In genomic region chr3:42247576-42248027, GRCh38 we compare ENCODE assay signal across 8 cellular contexts. TPM values are rescaled to one million over a fixed set of nuclear protein-coding genes. Genes with fewer than 3 reads are reported as not detected.
DNase-seq lines count a peak whose midpoint lies in the region; ATAC-seq and TF ChIP-seq lines count a peak whose summit lies in the region.

No MANE protein-coding gene starts in this region.

- peak overlapping the region; percentile 14; the same call in 1 of the 2 replicates for H2AFZ ChIP-seq in MM.1S (ENCODE audit: low read length)

- H3K27me3 Mint-ChIP-seq in CD4-positive, CD25-positive, alpha-beta regulatory T cell, result peaks cover 5% of the 10 kb centered on the region

- H3K36me3 Mint-ChIP-seq in CD4-positive, CD25-positive, alpha-beta regulatory T cell, result no peaks in the 10 kb centered on the region

- H3K79me2 ChIP-seq in MM.1S (ENCODE audit: low read length), result no peaks in the 10 kb centered on the region

- peak; percentile 84 for TF ChIP-seq CTCF in MM.1S (IDR thresholded peaks at IDR 0.05; ENCODE audit: low read length)

- H3K27ac Mint-ChIP-seq in CD4-positive, CD25-positive, alpha-beta regulatory T cell, result peak overlapping the region in 2 of 3 donors; percentile 20 to 42

- H3K27ac ChIP-seq in CD4-positive, CD25-positive, alpha-beta regulatory T cell (ENCODE audit: insufficient read depth, low read length, poor library complexity, severe bottlenecking), result no peak overlapping the region
- peak overlapping the region; percentile 2; the same call in 1 of the 2 replicates for H3K27ac ChIP-seq in MM.1S (ENCODE audit: low read length)

- no peak overlapping the region for H3K4me3 ChIP-seq in CD4-positive, CD25-positive, alpha-beta regulatory T cell (ENCODE audit: low read depth, low read length)
- no peak overlapping the region for H3K4me3 ChIP-seq in MM.1S (ENCODE audit: low read length)

- H3K27me3 ChIP-seq in CD4-positive, CD25-positive, alpha-beta regulatory T cell (ENCODE audit: control insufficient read depth, insufficient read depth, low read length), result peaks cover 5% of the 10 kb centered on the region
- no peaks in the 10 kb centered on the region for H3K27me3 ChIP-seq in MM.1S (replicated peaks; ENCODE audit: insufficient read depth, low read length)

- H3F3A ChIP-seq in MM.1S (ENCODE audit: insufficient read depth, low read length), result no peaks in the 10 kb centered on the region

- ATAC-seq in CD4-positive, CD25-positive, alpha-beta regulatory T cell (ENCODE audit: low read depth in 2 of 2), result peak; percentile 75 to 78
- ATAC-seq in GM19455 (IDR thresholded peaks at IDR 0.05; ENCODE audit: unreplicated experiment) (peak; percentile 63), HG02973 (IDR thresholded peaks at IDR 0.05; ENCODE audit: unreplicated experiment) (no peak)

- H3K9ac ChIP-seq in MM.1S (ENCODE audit: low read length), result no peak overlapping the region

- H3K9me3 Mint-ChIP-seq in CD4-positive, CD25-positive, alpha-beta regulatory T cell, result peaks cover 0 to 3% (median 0%) of the 10 kb centered on the region in 7 donors

- DNase-seq in CD4-positive, CD25-positive, alpha-beta regulatory T cell, result peak; percentile 27 to 72 (median 51)
- DNase-seq in MM.1S, result peak; percentile 87
- peak in 4 of 5 experiments; percentile 16 to 76 (median 26) for DNase-seq in T-helper 2 cell
- peak in 44 of 58 donors; percentile 10 to 74 (median 39) for DNase-seq in anterior cingulate cortex (lab: John Stamatoyannopoulos, UW)
- DNase-seq in hypothalamus (lab: John Stamatoyannopoulos, UW), result peak in 26 of 51 donors; percentile 4 to 71 (median 32)
- DNase-seq in stimulated activated CD4-positive, alpha-beta T cell treated with anti-CD3 and anti-CD28 coated beads, Interleukin-12 subunit alpha, Interleukin-12 subunit beta, amount 100 ng/mL, for 48 hours (ENCODE audit: low read depth in 2 of 3, low spot score in 1 of 3), result peak; percentile 39 to 72 (median 40)

- peaks cover 0 to 9% (median 4%) of the 10 kb centered on the region in 4 donors for H3K4me1 Mint-ChIP-seq in CD4-positive, CD25-positive, alpha-beta regulatory T cell

- H4K20me1 ChIP-seq in MM.1S (ENCODE audit: insufficient read depth, low read length), result no peaks in the 10 kb centered on the region

- peak overlapping the region; percentile 17 for H3K4me2 ChIP-seq in MM.1S (ENCODE audit: low read depth, low read length)

- H3K4me1 ChIP-seq in CD4-positive, CD25-positive, alpha-beta regulatory T cell (ENCODE audit: control insufficient read depth, insufficient read depth, low read length, poor library complexity, severe bottlenecking), result no peaks in the 10 kb centered on the region
- peaks cover 8% of the 10 kb centered on the region for H3K4me1 ChIP-seq in MM.1S (ENCODE audit: low read length)

- no peaks in the 10 kb centered on the region for H3K9me3 ChIP-seq in CD4-positive, CD25-positive, alpha-beta regulatory T cell (ENCODE audit: control insufficient read depth in 2 of 2, low read length in 2 of 2)
- no peaks in the 10 kb centered on the region for H3K9me3 ChIP-seq in MM.1S (replicated peaks; ENCODE audit: insufficient read depth, low read length)

- H3K4me3 Mint-ChIP-seq in CD4-positive, CD25-positive, alpha-beta regulatory T cell, result peak overlapping the region in 1 of 4 donors; percentile 32

- H3K36me3 ChIP-seq in CD4-positive, CD25-positive, alpha-beta regulatory T cell (ENCODE audit: control insufficient read depth, insufficient read depth, low read length), result no peaks in the 10 kb centered on the region
- H3K36me3 ChIP-seq in MM.1S (replicated peaks; ENCODE audit: insufficient read depth, low read length), result no peaks in the 10 kb centered on the region

- no peaks in the 10 kb centered on the region for H3K9me2 ChIP-seq in MM.1S (replicated peaks; ENCODE audit: insufficient read depth, low read length)

RNA-seq across cellular contexts. Expression of gene CCK, which starts 18.4 kb away (rescaled TPM):
- total RNA-seq in CD4-positive, CD25-positive, alpha-beta regulatory T cell, result not detected
- not detected for polyA plus RNA-seq in CD4-positive, CD25-positive, alpha-beta regulatory T cell

Comparison
In these comparisons a context has a peak if more than half of its experiments do, and no peak if none do; other contexts are left out.
1. DNase-seq: peak in every context shown above with its lines; median percentile 87 in MM.1S; 51 in CD4-positive, CD25-positive, alpha-beta regulatory T cell; 40 in stimulated activated CD4-positive, alpha-beta T cell treated with anti-CD3 and anti-CD28 coated beads, Interleukin-12 subunit alpha, Interleukin-12 subunit beta, amount 100 ng/mL, for 48 hours; 39 in anterior cingulate cortex; 32 in hypothalamus; 26 in T-helper 2 cell.